In genomic region chr4:163165217-163166017, GRCh38 we compare ENCODE assay signal across 8 cellular contexts. TPM values are rescaled to one million over a fixed set of nuclear protein-coding genes. Genes with fewer than 3 reads are reported as not detected.
A peak's percentile ranks its signal among the peaks of the same experiment; 100 is the strongest.
DNase-seq lines count a peak whose midpoint lies in the region; ATAC-seq and TF ChIP-seq lines count a peak whose summit lies in the region.

No MANE protein-coding gene starts in this region.

- H4K20me1 ChIP-seq in SK-N-SH (ENCODE audit: insufficient read depth) = no peaks in the 10 kb centered on the region

- peak overlapping the region; percentile 80 for H3K4me2 ChIP-seq in SK-N-SH

- peak overlapping the region; percentile 89 for H3K9ac ChIP-seq in SK-N-SH

- no peak for TF ChIP-seq EP300 in SK-N-SH (IDR thresholded peaks at IDR 0.05; ENCODE audit: borderline replicate concordance in 1 of 2, low read depth in 1 of 2, low read length in 1 of 2)

- H3K9me3 Mint-ChIP-seq in T-helper 1 cell treated with Interleukin-12 subunit alpha and Interleukin-12 subunit beta and Interleukin-4 antibody, amounts not matched to agents 30 μg/mL and 1 μg/mL, for 36 hours = no peaks in the 10 kb centered on the region

- H3F3A ChIP-seq in SK-N-SH (replicated peaks; ENCODE audit: insufficient read depth) = peaks cover 4% of the 10 kb centered on the region

- TF ChIP-seq RAD21 in SK-N-SH (IDR thresholded peaks at IDR 0.05; ENCODE audit: low read length) = no peak

- peak overlapping the region; percentile 76 for H3K4me3 Mint-ChIP-seq in T-helper 1 cell treated with Interleukin-12 subunit alpha and Interleukin-12 subunit beta and Interleukin-4 antibody, amounts not matched to agents 30 μg/mL and 1 μg/mL, for 36 hours

- POLR2A ChIA-PET in SK-N-SH (lab: Yijun Ruan, JAX) = no interaction called here

- H3K27ac ChIP-seq in SK-N-SH (ENCODE audit: low read depth in 2 of 2, low read length in 1 of 2) (peak overlapping the region in 1 of 2 experiments; percentile 78; a peak in 1 of 4 replicates), gastrocnemius medialis (peak overlapping the region; percentile 87 to 97 (median 93))

- H3K9me2 ChIP-seq in SK-N-SH = no peaks in the 10 kb centered on the region

- no peak for TF ChIP-seq POLR2A in gastrocnemius medialis (IDR thresholded peaks at IDR 0.05)

- H3K4me1 ChIP-seq in SK-N-SH (ENCODE audit: control insufficient read depth in 1 of 2, insufficient read depth in 2 of 2, low read depth in 1 of 2, low read length in 1 of 2) (peaks cover 4 to 12% of the 10 kb centered on the region in 2 experiments; a peak in 3 of 4 replicates), gastrocnemius medialis (peaks cover 22 to 35% of the 10 kb centered on the region in 2 donors)

- H3K27ac Mint-ChIP-seq in T-helper 1 cell treated with Interleukin-12 subunit alpha and Interleukin-12 subunit beta and Interleukin-4 antibody, amounts not matched to agents 30 μg/mL and 1 μg/mL, for 36 hours = peak overlapping the region; percentile 96

- H3K79me2 ChIP-seq in SK-N-SH (ENCODE audit: insufficient read depth) = peaks cover 47% of the 10 kb centered on the region

- ATAC-seq in SK-N-SH treated with all-trans-retinoic acid at 6 μM for 48 hours = no peak; the same call in 2 of the 3 replicates
- peak; percentile 26 to 70 for ATAC-seq in gastrocnemius medialis
- ATAC-seq in HG03139 (IDR thresholded peaks at IDR 0.05; ENCODE audit: unreplicated experiment) = no peak

- DNase-seq in SK-N-SH (no peak), glomerular visceral epithelial cell (ENCODE audit: extremely low spot score) (peak; percentile 12), gastrocnemius medialis (no peak), dedifferentiated amniotic fluid mesenchymal stem cell (ENCODE audit: extremely low spot score) (no peak), T-helper 9 cell (no peak)

- CTCF ChIA-PET in SK-N-SH (lab: Yijun Ruan, JAX) = interaction anchor here (0.6 to 1.5 kb wide), 2 partner anchors 48 to 385 kb away, joined by 3 read pairs; no protein-coding TSS in a partner anchor

- no peaks in the 10 kb centered on the region for H3K27me3 ChIP-seq in SK-N-SH (ENCODE audit: insufficient read depth)
- no peaks in the 10 kb centered on the region for H3K27me3 ChIP-seq in gastrocnemius medialis

- H3K36me3 ChIP-seq in SK-N-SH (replicated peaks in 1 of 2; ENCODE audit: control insufficient read depth in 1 of 2, insufficient read depth in 2 of 2, low read length in 1 of 2) (peaks cover 19 to 27% of the 10 kb centered on the region in 2 experiments), gastrocnemius medialis (peaks cover 0 to 19% of the 10 kb centered on the region in 2 donors)

- peak overlapping the region; percentile 88 for H2AFZ ChIP-seq in SK-N-SH (ENCODE audit: low read depth)

- H3K9me3 ChIP-seq in SK-N-SH = no peaks in the 10 kb centered on the region
- no peaks in the 10 kb centered on the region for H3K9me3 ChIP-seq in gastrocnemius medialis

- no peaks in the 10 kb centered on the region for H3K27me3 Mint-ChIP-seq in T-helper 1 cell treated with Interleukin-12 subunit alpha and Interleukin-12 subunit beta and Interleukin-4 antibody, amounts not matched to agents 30 μg/mL and 1 μg/mL, for 36 hours (ENCODE audit: low read depth)

- WGBS in SK-N-SH (ENCODE audit: low lambda C conversion rate) = 29% methylated on average over 7 of the region's 7 CpGs

- H3K4me3 ChIP-seq in SK-N-SH (ENCODE audit: low read depth in 2 of 2, low read length in 1 of 2) (peak overlapping the region; percentile 81 to 91), gastrocnemius medialis (peak overlapping the region; percentile 71 to 99 (median 84))

- peaks cover 37% of the 10 kb centered on the region for H3K4me1 Mint-ChIP-seq in T-helper 1 cell treated with Interleukin-12 subunit alpha and Interleukin-12 subunit beta and Interleukin-4 antibody, amounts not matched to agents 30 μg/mL and 1 μg/mL, for 36 hours (ENCODE audit: low read depth)

- TF ChIP-seq CTCF in SK-N-SH (IDR thresholded peaks at IDR 0.05) (no peak), gastrocnemius medialis (IDR thresholded peaks at IDR 0.05 in 4 of 5, conservative IDR thresholded peaks at IDR 0.05 in 1 of 5) (no peak)

- in situ Hi-C loops in gastrocnemius medialis (cut with MboI; ENCODE audit: low sequenced_read_pairs in 4 of 4) = loop anchor here in 1 of 4 donors (25.0 kb wide), 1 partner anchor 322 kb away; the partner anchor contains the start of gene TMA16

- H3K36me3 Mint-ChIP-seq in T-helper 1 cell treated with Interleukin-12 subunit alpha and Interleukin-12 subunit beta and Interleukin-4 antibody, amounts not matched to agents 30 μg/mL and 1 μg/mL, for 36 hours (ENCODE audit: low read depth) = peaks cover 10% of the 10 kb centered on the region

- intact Hi-C loops in gastrocnemius medialis (cut with DNase I; ENCODE audit: low total_unique reads) = loop anchor here (10.0 kb wide), 1 partner anchor 1949 kb away; the partner anchor contains the start of gene TMEM192

TF ChIP-seq in SK-N-SH, 30 proteins besides CTCF, POLR2A, EP300 and RAD21 (continues in another document):
- TF ChIP-seq REST (IDR thresholded peaks at IDR 0.05; ENCODE audit: low read depth, low read length) (no peak), SMC3 (IDR thresholded peaks at IDR 0.05; ENCODE audit: low read depth, low read length) (no peak), POLR2AphosphoS5 (IDR thresholded peaks at IDR 0.05; ENCODE audit: low read depth, low read length) (no peak), ELF1 (IDR thresholded peaks at IDR 0.05) (no peak), SIN3A (IDR thresholded peaks at IDR 0.05; ENCODE audit: borderline replicate concordance, low read depth, low read length) (no peak)

TF ChIP-seq in SK-N-SH treated with all-trans-retinoic acid at 6 μM for 48 hours, 23 proteins besides CTCF, POLR2A, EP300 and RAD21:
- TF ChIP-seq TCF4 (CRISPR knock-in tag; IDR thresholded peaks at IDR 0.05; ENCODE audit: borderline replicate concordance) (no peak), SNAI2 (CRISPR knock-in tag; IDR thresholded peaks at IDR 0.05) (no peak), RARB (CRISPR knock-in tag; IDR thresholded peaks at IDR 0.05) (no peak), CREB5 (CRISPR knock-in tag; IDR thresholded peaks at IDR 0.05; ENCODE audit: low read depth) (no peak), ESRRG (CRISPR knock-in tag; IDR thresholded peaks at IDR 0.05) (no peak), PPARA (CRISPR knock-in tag; IDR thresholded peaks at IDR 0.05; ENCODE audit: borderline replicate concordance) (no peak), ZFP30 (CRISPR knock-in tag; IDR thresholded peaks at IDR 0.05) (no peak)

RNA-seq across cellular contexts. Expression of gene NAF1, which starts 1.3 kb away (rescaled TPM):
- 5.6 and 5.8 TPM in 2 replicates for polyA plus RNA-seq in SK-N-SH (2012; rRNA removed)
- polyA plus RNA-seq in SK-N-SH (2012; cell fraction: cytosol; rRNA removed) = 6.4 and 6.8 TPM in 2 replicates
- 6.3 and 7.3 TPM in 2 replicates for polyA plus RNA-seq in SK-N-SH (2012; cell fraction: nucleus; rRNA removed)
- total RNA-seq in gastrocnemius medialis = 10 to 100 TPM; 28.8 to 55.2 (median 37.6) TPM

Comparison
In these comparisons a context has a peak if more than half of its experiments do, and no peak if none do; other contexts are left out.
1. ATAC-seq: peak in gastrocnemius medialis (2 of 2); none in SK-N-SH treated with all-trans-retinoic acid at 6 μM for 48 hours (single experiment) and HG03139 (single experiment).